Comparison of ENCODE assay signal across 26 cellular contexts in the genomic region with DNA sequence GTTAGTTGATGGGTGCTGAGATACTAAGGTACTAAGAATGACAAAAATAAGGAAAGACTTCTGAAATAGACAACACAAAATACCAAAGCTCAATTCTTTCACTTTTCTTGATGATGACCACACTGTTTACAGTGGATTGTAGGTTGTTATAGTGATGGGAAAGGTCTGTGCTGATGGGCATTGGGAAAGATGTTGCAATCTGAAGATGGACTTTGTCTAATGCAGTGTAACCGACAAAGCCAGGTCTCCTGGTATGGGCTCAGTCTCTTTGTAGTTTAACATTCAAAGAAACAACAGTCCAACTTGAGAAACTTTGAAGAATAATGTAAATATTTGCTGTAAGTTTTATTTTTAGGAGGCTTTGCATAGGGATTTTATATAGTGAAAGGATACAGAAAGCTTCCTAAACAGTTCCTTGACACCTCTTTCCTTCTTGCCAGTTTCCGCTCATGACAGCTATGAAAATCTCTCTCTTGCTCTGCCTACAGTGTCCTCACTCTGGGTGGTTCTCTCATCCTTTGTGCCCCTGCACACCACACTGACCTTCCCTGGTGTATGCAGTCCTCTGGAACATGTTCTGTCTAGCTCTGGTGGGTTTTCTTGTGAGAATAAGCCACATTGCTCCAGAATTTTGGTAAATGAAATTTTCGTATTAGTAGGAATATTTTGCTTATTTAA.
DNase-seq lines count a peak whose midpoint lies in the region; ATAC-seq and TF ChIP-seq lines count a peak whose summit lies in the region.
"Had no signal": no experiment of that assay in that cellular context is flagged by ENCODE, and none has a peak within 500 bp of the region (broad histone marks: within the 10 kb centered on the region; RNA-seq: fewer than 3 reads in every experiment).

No MANE protein-coding gene starts in this region.

- CTCF ChIA-PET in activated CD4-positive, alpha-beta memory T cell treated with anti-CD3 and anti-CD28 coated beads, Interleukin-2, amount 10 ng/mL, durations not matched to agents 7 days and 5 days (lab: Charles Lee) = interaction anchor here (0.6 kb wide), 1 partner anchor 568 kb away, joined by 3 read pairs; no protein-coding TSS in a partner anchor

- no peak overlapping the region for H3K27ac ChIP-seq in HUES6 (ENCODE audit: low read depth, low read length)
- H3K27ac ChIP-seq: neural progenitor cell, parathyroid adenoma, testis had no signal

- peaks cover 14% of the 10 kb centered on the region for H3K4me1 ChIP-seq in HUES6 (ENCODE audit: control insufficient read depth, insufficient read depth, low read length)
- H3K4me1 ChIP-seq: parathyroid adenoma, testis had no signal

- H3K27ac Mint-ChIP-seq in activated T-helper 17 cell treated with anti-CD3 and anti-CD28 coated beads, Interleukin-2, amount 50 U/mL, for 72 hours = no peak overlapping the region
- no peak overlapping the region for H3K27ac Mint-ChIP-seq in type B pancreatic cell
- H3K27ac Mint-ChIP-seq in activated CD4-positive, alpha-beta memory T cell treated with anti-CD3 and anti-CD28 coated beads, Interleukin-2, amount 10 ng/mL, durations not matched to agents 7 days and 5 days = no peak overlapping the region
- H3K27ac Mint-ChIP-seq: activated CD4-positive, alpha-beta memory T cell treated with anti-CD3 and anti-CD28 coated beads for 36 hours; activated naive CD4-positive, alpha-beta T cell treated with anti-CD3 and anti-CD28 coated beads, Interleukin-2, amount 50 U/mL, for 72 hours; H9; neural progenitor cell; stimulated activated naive CD8-positive, alpha-beta T cell treated with anti-CD3 and anti-CD28 coated beads, Interleukin-15, Interleukin-2, amounts not matched to agents 100 ng/mL and 50 ng/mL, for 24 hours had no signal

- no peak for TF ChIP-seq CTCF in type B pancreatic cell (conservative IDR thresholded peaks at IDR 0.05)

- H3K36me3 Mint-ChIP-seq in activated T-helper 17 cell treated with anti-CD3 and anti-CD28 coated beads, Interleukin-2, amount 50 U/mL, for 72 hours (ENCODE audit: low read depth) = no peaks in the 10 kb centered on the region
- no peaks in the 10 kb centered on the region for H3K36me3 Mint-ChIP-seq in type B pancreatic cell
- no peaks in the 10 kb centered on the region for H3K36me3 Mint-ChIP-seq in activated CD4-positive, alpha-beta memory T cell treated with anti-CD3 and anti-CD28 coated beads, Interleukin-2, amount 10 ng/mL, durations not matched to agents 7 days and 5 days (ENCODE audit: low read depth)
- H3K36me3 Mint-ChIP-seq: activated CD4-positive, alpha-beta memory T cell treated with anti-CD3 and anti-CD28 coated beads for 36 hours; activated naive CD4-positive, alpha-beta T cell treated with anti-CD3 and anti-CD28 coated beads, Interleukin-2, amount 50 U/mL, for 72 hours had no signal

- H3K4me1 Mint-ChIP-seq in activated T-helper 17 cell treated with anti-CD3 and anti-CD28 coated beads, Interleukin-2, amount 50 U/mL, for 72 hours = peaks cover 4% of the 10 kb centered on the region
- H3K4me1 Mint-ChIP-seq in type B pancreatic cell (ENCODE audit: unreplicated experiment) = peaks cover 7% of the 10 kb centered on the region
- H3K4me1 Mint-ChIP-seq in activated CD4-positive, alpha-beta memory T cell treated with anti-CD3 and anti-CD28 coated beads, Interleukin-2, amount 10 ng/mL, durations not matched to agents 7 days and 5 days = peaks cover 3% of the 10 kb centered on the region

- H3K27me3 Mint-ChIP-seq in activated T-helper 17 cell treated with anti-CD3 and anti-CD28 coated beads, Interleukin-2, amount 50 U/mL, for 72 hours = no peaks in the 10 kb centered on the region
- H3K27me3 Mint-ChIP-seq in type B pancreatic cell = no peaks in the 10 kb centered on the region
- peaks cover 30% of the 10 kb centered on the region for H3K27me3 Mint-ChIP-seq in activated CD4-positive, alpha-beta memory T cell treated with anti-CD3 and anti-CD28 coated beads, Interleukin-2, amount 10 ng/mL, durations not matched to agents 7 days and 5 days

- POLR2A ChIA-PET in activated CD4-positive, alpha-beta memory T cell treated with anti-CD3 and anti-CD28 coated beads, Interleukin-2, amount 10 ng/mL, durations not matched to agents 7 days and 5 days (lab: Charles Lee) = no interaction called here

- peak overlapping the region; percentile 64; the same call in 1 of the 2 replicates for H3K4me3 ChIP-seq in HUES6 (ENCODE audit: low read depth, low read length)
- H3K4me3 ChIP-seq: testis had no signal

- peak; percentile 18 for DNase-seq in iris pigment epithelial cell (ENCODE audit: low read depth)
- no peak for DNase-seq in type B pancreatic cell (ENCODE audit: extremely low spot score, unreplicated experiment)
- no peak for DNase-seq in activated CD4-positive, alpha-beta memory T cell treated with anti-CD3 and anti-CD28 coated beads, Interleukin-2, amount 10 ng/mL, durations not matched to agents 7 days and 5 days
- DNase-seq: activated CD4-positive, alpha-beta memory T cell treated with anti-CD3 and anti-CD28 coated beads for 36 hours; activated CD4-positive, CD25-positive, alpha-beta regulatory T cell treated with anti-CD3 and anti-CD28 coated beads, Interleukin-2, amount 50 U/mL, for 72 hours; activated effector memory CD4-positive, alpha-beta T cell treated with Interleukin-2 at 50 U/mL for 16 hours; C1 segment of cervical spinal cord; EL; H9; hypothalamus; left cardiac atrium; mesendoderm; NCI-H146; NCI-H2107; NCI-H748 treated with DMSO at 0.1 percent for 48 hours; SHP77 treated with DMSO at 0.1 percent for 48 hours; small intestine; testis had no signal

- H3K9ac ChIP-seq in HUES6 (ENCODE audit: low read length) = no peak overlapping the region
- H3K9ac ChIP-seq: neural progenitor cell, parathyroid adenoma had no signal

- H3K36me3 ChIP-seq in HUES6 (ENCODE audit: control insufficient read depth, insufficient read depth, low read length) = no peaks in the 10 kb centered on the region
- H3K36me3 ChIP-seq: neural progenitor cell had no signal

- H3K4me3 Mint-ChIP-seq in activated T-helper 17 cell treated with anti-CD3 and anti-CD28 coated beads, Interleukin-2, amount 50 U/mL, for 72 hours = peak overlapping the region; percentile 53
- peak overlapping the region; percentile 44 for H3K4me3 Mint-ChIP-seq in type B pancreatic cell
- no peak overlapping the region for H3K4me3 Mint-ChIP-seq in activated CD4-positive, alpha-beta memory T cell treated with anti-CD3 and anti-CD28 coated beads, Interleukin-2, amount 10 ng/mL, durations not matched to agents 7 days and 5 days
- H3K4me3 Mint-ChIP-seq: activated CD4-positive, alpha-beta memory T cell treated with anti-CD3 and anti-CD28 coated beads for 36 hours; neural progenitor cell; stimulated activated naive CD8-positive, alpha-beta T cell treated with anti-CD3 and anti-CD28 coated beads, Interleukin-15, Interleukin-2, amounts not matched to agents 100 ng/mL and 50 ng/mL, for 24 hours had no signal

- H3K9me3 Mint-ChIP-seq in activated T-helper 17 cell treated with anti-CD3 and anti-CD28 coated beads, Interleukin-2, amount 50 U/mL, for 72 hours = no peaks in the 10 kb centered on the region
- peaks cover 8% of the 10 kb centered on the region for H3K9me3 Mint-ChIP-seq in type B pancreatic cell
- no peaks in the 10 kb centered on the region for H3K9me3 Mint-ChIP-seq in activated CD4-positive, alpha-beta memory T cell treated with anti-CD3 and anti-CD28 coated beads, Interleukin-2, amount 10 ng/mL, durations not matched to agents 7 days and 5 days
- H3K9me3 Mint-ChIP-seq: activated CD4-positive, alpha-beta memory T cell treated with anti-CD3 and anti-CD28 coated beads for 36 hours; activated naive CD4-positive, alpha-beta T cell treated with anti-CD3 and anti-CD28 coated beads, Interleukin-2, amount 50 U/mL, for 72 hours; stimulated activated naive CD8-positive, alpha-beta T cell treated with anti-CD3 and anti-CD28 coated beads, Interleukin-15, Interleukin-2, amounts not matched to agents 100 ng/mL and 50 ng/mL, for 24 hours had no signal

- no peaks in the 10 kb centered on the region for H3K27me3 ChIP-seq in HUES6 (ENCODE audit: control insufficient read depth, insufficient read depth, low read length)
- H3K27me3 ChIP-seq: neural progenitor cell, testis had no signal

- ATAC-seq in activated T-helper 17 cell treated with anti-CD3 and anti-CD28 coated beads, Interleukin-2, amount 50 U/mL, for 72 hours (replicated peaks) = no peak
- ATAC-seq in GM18498 (IDR thresholded peaks at IDR 0.05; ENCODE audit: unreplicated experiment) (no peak), HG03139 (IDR thresholded peaks at IDR 0.05; ENCODE audit: unreplicated experiment) (no peak)
- ATAC-seq: activated naive CD4-positive, alpha-beta T cell treated with anti-CD3 and anti-CD28 coated beads, Interleukin-2, amount 50 U/mL, for 72 hours; left cardiac atrium had no signal

- no peaks in the 10 kb centered on the region for H3K9me3 ChIP-seq in HUES6 (ENCODE audit: control insufficient read depth, insufficient read depth, low read depth, low read length)
- H3K9me3 ChIP-seq: testis had no signal
